Comparison of ENCODE assay signal across 8 cellular contexts in genomic region chr22:22710719-22711531, GRCh38.
A peak's percentile ranks its signal among the peaks of the same experiment; 100 is the strongest.
DNase-seq lines count a peak whose midpoint lies in the region; ATAC-seq and TF ChIP-seq lines count a peak whose summit lies in the region.

No MANE protein-coding gene starts in this region.

- no peak for ATAC-seq in HG02610 (IDR thresholded peaks at IDR 0.05; ENCODE audit: unreplicated experiment)
- ATAC-seq in GM19455 (IDR thresholded peaks at IDR 0.05; ENCODE audit: unreplicated experiment): no peak

- TF ChIP-seq CTCF in LNCAP (IDR thresholded peaks at IDR 0.05): peak; percentile 98

- DNase-seq in ELF-1 (ENCODE audit: low read depth, low spot score) (peak; percentile 55), dermis blood vessel endothelial cell (peak; percentile 64), midbrain (lab: John Stamatoyannopoulos, UW) (peak; percentile 20)
- DNase-seq in activated CD4-positive, alpha-beta T cell treated with anti-CD3 and anti-CD28 coated beads, Interleukin-2, amount 50 U/mL, for 24 hours (ENCODE audit: low read depth in 1 of 2, low spot score in 1 of 2): peak; percentile 66 to 69
- DNase-seq in stimulated activated CD8-positive, alpha-beta memory T cell treated with anti-CD3 and anti-CD28 coated beads, Interleukin-7, amount 100 ng/mL, for 4 hours (ENCODE audit: low read depth in 2 of 2): peak; percentile 59 to 61
